Comparison of ENCODE assay signal across 8 cellular contexts in the genomic region with DNA sequence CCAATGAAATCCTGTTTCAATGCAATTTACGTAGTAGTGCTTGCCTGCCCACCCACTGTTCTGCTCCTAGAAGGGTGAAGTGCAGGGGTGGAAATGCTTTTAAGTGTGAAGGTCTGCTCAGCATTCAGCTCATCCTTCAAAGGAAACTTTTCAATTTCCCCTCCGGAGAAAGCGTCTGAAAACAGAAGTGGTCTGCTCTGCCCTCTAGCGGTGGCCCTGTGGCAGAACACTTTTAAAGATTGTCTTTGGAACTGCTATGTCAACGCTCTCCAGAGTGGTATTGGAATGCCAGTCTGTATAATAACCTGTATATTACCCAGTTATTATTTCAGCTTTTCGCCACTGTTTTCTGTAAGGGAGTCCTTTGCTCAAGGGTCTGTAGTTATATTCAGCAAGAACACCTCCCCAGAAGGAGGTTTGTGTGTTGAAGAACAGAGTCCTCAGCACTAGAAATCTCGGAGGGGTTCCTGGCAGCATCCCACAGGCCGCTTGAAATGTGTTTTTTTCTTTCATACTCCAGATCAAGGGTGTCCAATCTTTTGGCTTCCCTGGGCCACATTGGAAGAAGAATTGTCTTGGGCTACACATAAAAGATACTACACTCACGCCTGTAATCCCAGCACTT.
DNase-seq lines count a peak whose midpoint lies in the region; ATAC-seq and TF ChIP-seq lines count a peak whose summit lies in the region.

No MANE protein-coding gene starts in this region.

- H3K4me1 Mint-ChIP-seq in activated naive CD8-positive, alpha-beta T cell treated with anti-CD3 and anti-CD28 coated beads, Interleukin-2, amount 50 U/mL, for 24 hours: peaks cover 3% of the 10 kb centered on the region

- ATAC-seq in GM18505 (IDR thresholded peaks at IDR 0.05; ENCODE audit: unreplicated experiment): peak; percentile 57
- peak; percentile 53 for ATAC-seq in activated naive CD8-positive, alpha-beta T cell treated with anti-CD3 and anti-CD28 coated beads, Interleukin-2, amount 50 U/mL, for 24 hours
- no peak for ATAC-seq in GM18861 (IDR thresholded peaks at IDR 0.05; ENCODE audit: unreplicated experiment)

- no peak for TF ChIP-seq EP300 in sigmoid colon (IDR thresholded peaks at IDR 0.05)

- no peak overlapping the region for H3K4me3 ChIP-seq in AG09309 (ENCODE audit: control insufficient read depth, low read depth, low read length)
- no peak overlapping the region for H3K4me3 ChIP-seq in right atrium auricular region
- H3K4me3 ChIP-seq in sigmoid colon: no peak overlapping the region

- H3K9me3 Mint-ChIP-seq in activated naive CD8-positive, alpha-beta T cell treated with anti-CD3 and anti-CD28 coated beads, Interleukin-2, amount 50 U/mL, for 24 hours: no peaks in the 10 kb centered on the region

- no peak overlapping the region for H3K27ac Mint-ChIP-seq in activated naive CD8-positive, alpha-beta T cell treated with anti-CD3 and anti-CD28 coated beads, Interleukin-2, amount 50 U/mL, for 24 hours

- peaks cover 0 to 6% of the 10 kb centered on the region in 2 donors for H3K4me1 ChIP-seq in right atrium auricular region
- H3K4me1 ChIP-seq in sigmoid colon: peaks cover 0 to 3% (median 0%) of the 10 kb centered on the region in 4 donors

- TF ChIP-seq CTCF in AG09309 (IDR thresholded peaks at IDR 0.05; ENCODE audit: control insufficient read depth, insufficient read depth, low read depth, low read length, missing control alignments) (peak; percentile 77), right atrium auricular region (IDR thresholded peaks at IDR 0.05) (peak; percentile 83 to 96), sigmoid colon (IDR thresholded peaks at IDR 0.05) (peak; percentile 50 to 76 (median 73))

- H3K36me3 ChIP-seq in right atrium auricular region (no peaks in the 10 kb centered on the region), sigmoid colon (no peaks in the 10 kb centered on the region)

- no peaks in the 10 kb centered on the region for H3K9me3 ChIP-seq in right atrium auricular region
- no peaks in the 10 kb centered on the region for H3K9me3 ChIP-seq in sigmoid colon

- TF ChIP-seq POLR2A in GM18505 (IDR thresholded peaks at IDR 0.05; ENCODE audit: borderline replicate concordance, extremely low read depth, insufficient read depth, insufficient read length): no peak
- no peak for TF ChIP-seq POLR2A in sigmoid colon (IDR thresholded peaks at IDR 0.05)

- DNase-seq in AG09309 (ENCODE audit: low read depth) (no peak), HuH-7.5 (ENCODE audit: low spot score) (peak; percentile 11), SK-N-DZ (ENCODE audit: low spot score) (peak; percentile 51), right atrium auricular region (ENCODE audit: low spot score) (no peak), sigmoid colon (no peak)
- peak; percentile 60 for DNase-seq in activated naive CD8-positive, alpha-beta T cell treated with anti-CD3 and anti-CD28 coated beads, Interleukin-2, amount 50 U/mL, for 24 hours

- intact Hi-C loops in sigmoid colon (cut with DNase I): loop anchor here (5.0 kb wide), 3 partner anchors 181 to 556 kb away; partner anchors contain the start of gene GCLC

- H3K36me3 Mint-ChIP-seq in activated naive CD8-positive, alpha-beta T cell treated with anti-CD3 and anti-CD28 coated beads, Interleukin-2, amount 50 U/mL, for 24 hours (ENCODE audit: low read depth): no peaks in the 10 kb centered on the region

- H3K27me3 ChIP-seq in right atrium auricular region (no peaks in the 10 kb centered on the region), sigmoid colon (no peaks in the 10 kb centered on the region)

- H3K27ac ChIP-seq in right atrium auricular region (no peak overlapping the region), sigmoid colon (no peak overlapping the region)

- no peak overlapping the region for H3K4me3 Mint-ChIP-seq in activated naive CD8-positive, alpha-beta T cell treated with anti-CD3 and anti-CD28 coated beads, Interleukin-2, amount 50 U/mL, for 24 hours

- H3K27me3 Mint-ChIP-seq in activated naive CD8-positive, alpha-beta T cell treated with anti-CD3 and anti-CD28 coated beads, Interleukin-2, amount 50 U/mL, for 24 hours: peaks cover 15% of the 10 kb centered on the region

- WGBS in sigmoid colon, 2 donors: 29 to 30% methylated on average over 9 of the region's 9 CpGs

Comparison
In these comparisons a context has a peak if more than half of its experiments do, and no peak if none do; other contexts are left out.
1. DNase-seq: peak in HuH-7.5 (single experiment), SK-N-DZ (single experiment) and activated naive CD8-positive, alpha-beta T cell treated with anti-CD3 and anti-CD28 coated beads, Interleukin-2, amount 50 U/mL, for 24 hours (single experiment); none in AG09309 (single experiment), right atrium auricular region (single experiment) and sigmoid colon (single experiment).
2. Peak in every context shown above with its lines, with median percentiles within 50 percentile points of each other: CTCF ChIP-seq.